8 cellular contexts compared by ENCODE assay signal in genomic region chr1:64006276-64007051, GRCh38.
DNase-seq lines count a peak whose midpoint lies in the region; ATAC-seq lines count a peak whose summit lies in the region.

No MANE protein-coding gene starts in this region.

- no peak for ATAC-seq in HG03045 (IDR thresholded peaks at IDR 0.05; ENCODE audit: unreplicated experiment)

- DNase-seq in DMS 273 (lab: John Stamatoyannopoulos, UW; ENCODE audit: unreplicated experiment) (peak; percentile 35), DMS 273 treated with DMSO at 0.1 percent for 48 hours (lab: John Stamatoyannopoulos, UW) (no peak), NCI-H774 (lab: John Stamatoyannopoulos, UW) (peak; percentile 48), fibroblast of gingiva (ENCODE audit: low read depth) (peak; percentile 57), renal cortical epithelial cell (ENCODE audit: low read depth) (peak; percentile 75), NOMO-1 treated with DMSO at 0.1 percent for 48 hours (lab: John Stamatoyannopoulos, UW; ENCODE audit: unreplicated experiment) (no peak)
- DNase-seq in stimulated activated naive CD4-positive, alpha-beta T cell treated with Interleukin-2 at 50 U/mL for 16 hours (lab: John Stamatoyannopoulos, UW), result no peak

Comparison
In these comparisons a context has a peak if more than half of its experiments do, and no peak if none do; other contexts are left out.
1. DNase-seq: peak in DMS 273 (single experiment), NCI-H774 (single experiment), fibroblast of gingiva (single experiment) and renal cortical epithelial cell (single experiment); none in DMS 273 treated with DMSO at 0.1 percent for 48 hours (single experiment), NOMO-1 treated with DMSO at 0.1 percent for 48 hours (single experiment) and stimulated activated naive CD4-positive, alpha-beta T cell treated with Interleukin-2 at 50 U/mL for 16 hours (single experiment).